ENCODE assay signal across 18 cellular contexts in the genomic region with DNA sequence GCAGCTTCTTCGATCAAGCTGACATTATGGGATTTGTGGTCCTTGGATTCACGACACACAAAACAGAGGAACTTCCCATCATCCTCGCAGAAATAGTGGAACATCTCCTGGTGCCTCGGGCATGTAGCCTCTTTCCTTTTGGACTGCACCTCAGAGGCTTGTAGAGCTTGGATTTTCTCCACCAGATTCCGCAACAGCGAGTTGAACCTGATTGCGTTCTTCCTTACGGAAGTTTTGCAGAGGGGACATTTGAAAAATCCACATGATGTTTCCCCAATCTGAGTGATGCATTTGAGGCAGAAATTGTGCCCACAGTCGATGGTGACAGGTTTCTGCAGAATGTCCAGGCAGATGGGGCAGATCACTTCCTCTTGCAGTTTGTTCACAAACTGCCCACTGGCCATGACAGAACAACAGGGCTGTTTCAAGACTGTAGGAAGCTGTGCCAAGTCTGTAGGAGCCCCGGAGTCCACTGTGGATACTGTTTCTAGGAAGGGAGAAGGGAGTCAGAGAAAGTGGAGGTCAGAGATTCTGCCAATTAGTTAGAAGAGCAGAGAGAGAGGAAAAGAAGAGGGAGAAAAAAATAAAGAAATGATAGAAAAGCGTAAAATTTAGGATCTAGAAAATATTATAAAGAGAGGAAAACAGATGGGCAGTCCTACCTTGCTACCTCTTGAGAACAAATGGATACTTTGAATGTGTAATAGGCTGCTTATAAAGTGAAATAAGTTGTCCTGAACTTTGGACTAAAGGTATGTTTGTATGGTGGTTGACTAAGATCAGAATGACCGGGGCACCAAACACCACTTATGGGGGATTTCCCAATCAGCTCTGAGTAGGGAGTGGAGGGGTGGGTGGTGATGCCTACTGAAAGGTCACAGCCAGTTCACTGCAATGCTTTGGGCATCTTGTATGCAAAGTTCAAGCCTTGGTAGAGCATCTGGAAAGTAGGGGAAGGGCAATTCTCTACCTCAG. TPM values are rescaled to one million over a fixed set of nuclear protein-coding genes. Genes with fewer than 3 reads are reported as not detected.
DNase-seq lines count a peak whose midpoint lies in the region; ATAC-seq, FAIRE-seq and TF ChIP-seq lines count a peak whose summit lies in the region.
"Had no signal": no experiment of that assay in that cellular context is flagged by ENCODE, and none has a peak within 500 bp of the region (broad histone marks: within the 10 kb centered on the region; RNA-seq: fewer than 3 reads in every experiment).

A gene with protein sequence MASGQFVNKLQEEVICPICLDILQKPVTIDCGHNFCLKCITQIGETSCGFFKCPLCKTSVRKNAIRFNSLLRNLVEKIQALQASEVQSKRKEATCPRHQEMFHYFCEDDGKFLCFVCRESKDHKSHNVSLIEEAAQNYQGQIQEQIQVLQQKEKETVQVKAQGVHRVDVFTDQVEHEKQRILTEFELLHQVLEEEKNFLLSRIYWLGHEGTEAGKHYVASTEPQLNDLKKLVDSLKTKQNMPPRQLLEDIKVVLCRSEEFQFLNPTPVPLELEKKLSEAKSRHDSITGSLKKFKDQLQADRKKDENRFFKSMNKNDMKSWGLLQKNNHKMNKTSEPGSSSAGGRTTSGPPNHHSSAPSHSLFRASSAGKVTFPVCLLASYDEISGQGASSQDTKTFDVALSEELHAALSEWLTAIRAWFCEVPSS (minus strand): TSS at position 689 of the 975 bp plus-strand sequence. CDS start 285 bp downstream, at position 404.

- no peaks in the 10 kb centered on the region for H3K9me3 ChIP-seq in PC-9 (ENCODE audit: insufficient read depth, low read depth)
- H3K9me3 ChIP-seq in small intestine (ENCODE audit: control insufficient read depth, low read depth), result no peaks in the 10 kb centered on the region
- H3K9me3 ChIP-seq: sigmoid colon had no signal

- peak within 1 kb of the TSS; percentile 61 for H3K4me3 ChIP-seq in PC-9
- peak within 1 kb of the TSS; percentile 44 for H3K4me3 ChIP-seq in small intestine (ENCODE audit: low read depth in 1 of 2, low read length in 2 of 2)
- H3K4me3 ChIP-seq: sigmoid colon had no signal

- H3K27me3 ChIP-seq in PC-9 (ENCODE audit: insufficient read depth, low read depth), result no peaks in the 10 kb centered on the region
- peaks cover 0 to 27% of the 10 kb centered on the region in 2 donors for H3K27me3 ChIP-seq in small intestine (ENCODE audit: control insufficient read depth in 2 of 2, insufficient read depth in 2 of 2, low read length in 2 of 2)

- H3K27ac ChIP-seq in PC-9, result peak within 1 kb of the TSS; percentile 86
- H3K27ac ChIP-seq in small intestine (ENCODE audit: low read depth in 1 of 2, low read length in 1 of 2), result peak within 1 kb of the TSS; percentile 82 to 90
- H3K27ac ChIP-seq: RWPE1, sigmoid colon had no signal

- peak within 1 kb of the TSS; percentile 71 for H3K4me2 ChIP-seq in PC-9

- no TSS peak for BruUV-seq in PC-9 (replicated peaks; lab: Mats Ljungman, UMichigan)

- H3K36me3 ChIP-seq in PC-9 (ENCODE audit: low read depth) (peaks cover 4% of the 10 kb centered on the region), small intestine (ENCODE audit: control insufficient read depth in 2 of 2, insufficient read depth in 2 of 2, low read length in 2 of 2) (no peaks in the 10 kb centered on the region)
- H3K36me3 ChIP-seq: sigmoid colon had no signal

- H3K9me2 ChIP-seq in PC-9 (ENCODE audit: insufficient read depth), result no peaks in the 10 kb centered on the region

- CTCF ChIA-PET in PC-9 (lab: Charles Lee), result interaction anchor here (0.6 to 0.7 kb wide), 3 partner anchors 9 to 293 kb away, joined by 3 to 7 read pairs (median 5); no protein-coding TSS in a partner anchor

- POLR2A ChIA-PET in PC-9 (lab: Charles Lee; ENCODE audit: unreplicated experiment), result no interaction called here

- H3F3A ChIP-seq in PC-9 (ENCODE audit: insufficient read depth, low read depth), result peaks cover 37% of the 10 kb centered on the region

- ATAC-seq in GM21381 (IDR thresholded peaks at IDR 0.05; ENCODE audit: unreplicated experiment) (peak; percentile 57), HG03108 (IDR thresholded peaks at IDR 0.05; ENCODE audit: unreplicated experiment) (no peak), SK-N-SH treated with all-trans-retinoic acid at 6 μM for 48 hours (no peak)
- ATAC-seq: left cardiac atrium had no signal

- intact Hi-C loops in PC-9 (cut with micrococcal nuclease; ENCODE audit: unreplicated experiment), result no loop called here

- no peak for TF ChIP-seq CTCF in PC-9 (conservative IDR thresholded peaks at IDR 0.05)

- 63 to 76% (median 68%) methylated on average over 12 of the region's 12 CpGs for WGBS in small intestine, 3 donors

- DNase-seq in GM18507 (ENCODE audit: extremely low spot score, insufficient read length, low read depth), result no peak
- DNase-seq in PC-9, result peak in 1 of 2 experiments; percentile 95
- DNase-seq in small intestine, result peak; percentile 95
- DNase-seq in T-helper 2 cell, result no peak
- DNase-seq: C1 segment of cervical spinal cord, GOT3, left cardiac atrium, NCI-H1105, NCI-H510A treated with DMSO at 0.1 percent for 48 hours, sigmoid colon, T-helper 9 cell had no signal

- H3K79me2 ChIP-seq in PC-9 (ENCODE audit: low read depth), result peaks cover 47% of the 10 kb centered on the region

- peaks cover 74% of the 10 kb centered on the region for H3K4me1 ChIP-seq in PC-9 (replicated peaks; ENCODE audit: insufficient read depth)
- peaks cover 4% of the 10 kb centered on the region in 2 donors for H3K4me1 ChIP-seq in small intestine (ENCODE audit: control insufficient read depth in 2 of 2, insufficient read depth in 1 of 2, low read depth in 1 of 2, low read length in 1 of 2)
- H3K4me1 ChIP-seq: sigmoid colon had no signal

- peak within 1 kb of the TSS; percentile 58 for H2AFZ ChIP-seq in PC-9

- peak; percentile 86 for FAIRE-seq in GM18507 (lab: Jason Lieb, UNC)
- FAIRE-seq in small intestine (lab: Jason Lieb, UNC), result no peak

- no peaks in the 10 kb centered on the region for H4K20me1 ChIP-seq in PC-9 (ENCODE audit: insufficient read depth)

TF ChIP-seq in SK-N-SH treated with all-trans-retinoic acid at 6 μM for 48 hours, 23 proteins besides CTCF, POLR2A, EP300 and RAD21:
- TF ChIP-seq, protein P1, sequence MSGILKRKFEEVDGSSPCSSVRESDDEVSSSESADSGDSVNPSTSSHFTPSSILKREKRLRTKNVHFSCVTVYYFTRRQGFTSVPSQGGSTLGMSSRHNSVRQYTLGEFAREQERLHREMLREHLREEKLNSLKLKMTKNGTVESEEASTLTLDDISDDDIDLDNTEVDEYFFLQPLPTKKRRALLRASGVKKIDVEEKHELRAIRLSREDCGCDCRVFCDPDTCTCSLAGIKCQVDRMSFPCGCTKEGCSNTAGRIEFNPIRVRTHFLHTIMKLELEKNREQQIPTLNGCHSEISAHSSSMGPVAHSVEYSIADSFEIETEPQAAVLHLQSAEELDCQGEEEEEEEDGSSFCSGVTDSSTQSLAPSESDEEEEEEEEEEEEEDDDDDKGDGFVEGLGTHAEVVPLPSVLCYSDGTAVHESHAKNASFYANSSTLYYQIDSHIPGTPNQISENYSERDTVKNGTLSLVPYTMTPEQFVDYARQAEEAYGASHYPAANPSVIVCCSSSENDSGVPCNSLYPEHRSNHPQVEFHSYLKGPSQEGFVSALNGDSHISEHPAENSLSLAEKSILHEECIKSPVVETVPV (CRISPR knock-in tag; IDR thresholded peaks at IDR 0.05), result no peak
- TF ChIP-seq, protein P2, sequence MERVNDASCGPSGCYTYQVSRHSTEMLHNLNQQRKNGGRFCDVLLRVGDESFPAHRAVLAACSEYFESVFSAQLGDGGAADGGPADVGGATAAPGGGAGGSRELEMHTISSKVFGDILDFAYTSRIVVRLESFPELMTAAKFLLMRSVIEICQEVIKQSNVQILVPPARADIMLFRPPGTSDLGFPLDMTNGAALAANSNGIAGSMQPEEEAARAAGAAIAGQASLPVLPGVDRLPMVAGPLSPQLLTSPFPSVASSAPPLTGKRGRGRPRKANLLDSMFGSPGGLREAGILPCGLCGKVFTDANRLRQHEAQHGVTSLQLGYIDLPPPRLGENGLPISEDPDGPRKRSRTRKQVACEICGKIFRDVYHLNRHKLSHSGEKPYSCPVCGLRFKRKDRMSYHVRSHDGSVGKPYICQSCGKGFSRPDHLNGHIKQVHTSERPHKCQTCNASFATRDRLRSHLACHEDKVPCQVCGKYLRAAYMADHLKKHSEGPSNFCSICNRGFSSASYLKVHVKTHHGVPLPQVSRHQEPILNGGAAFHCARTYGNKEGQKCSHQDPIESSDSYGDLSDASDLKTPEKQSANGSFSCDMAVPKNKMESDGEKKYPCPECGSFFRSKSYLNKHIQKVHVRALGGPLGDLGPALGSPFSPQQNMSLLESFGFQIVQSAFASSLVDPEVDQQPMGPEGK (CRISPR knock-in tag; IDR thresholded peaks at IDR 0.05; ENCODE audit: borderline replicate concordance), result no peak
- TF ChIP-seq ZNF70 (CRISPR knock-in tag; IDR thresholded peaks at IDR 0.05) (no peak), TOX (CRISPR knock-in tag; IDR thresholded peaks at IDR 0.05; ENCODE audit: borderline replicate concordance) (no peak)

RNA-seq across cellular contexts. Expression of the gene that starts here (rescaled TPM):
- not detected in 2 replicates for total RNA-seq in PC-9 (2021)
- 10 to 100 TPM in 2 of 3 donors, 1 to 10 TPM in 1; 5.2 to 41.6 (median 37.8) TPM for polyA plus RNA-seq in small intestine
- total RNA-seq: activated CD8-positive, alpha-beta memory T cell treated with anti-CD3 and anti-CD28 coated beads for 36 hours; left cardiac atrium; neural crest cell; subcutaneous adipose tissue had no signal
